1 cellular context compared by ENCODE assay signal in genomic region chr11:35337136-35337918, GRCh38.
TF ChIP-seq lines count a peak whose summit lies in the region.

No MANE protein-coding gene starts in this region.

TF ChIP-seq in HepG2, 621 proteins besides CTCF, POLR2A, EP300 and RAD21 (continued from another document and continues in another):
- TF ChIP-seq ZNF687 (CRISPR knock-in tag; IDR thresholded peaks at IDR 0.05) (no peak), ZNF432 (CRISPR knock-in tag; IDR thresholded peaks at IDR 0.05; ENCODE audit: borderline replicate concordance) (no peak), FOXP4 (CRISPR knock-in tag; IDR thresholded peaks at IDR 0.05) (no peak), ZNF589 (CRISPR knock-in tag; conservative IDR thresholded peaks at IDR 0.05) (no peak), POLR2AphosphoS5 (IDR thresholded peaks at IDR 0.05; ENCODE audit: low read depth, low read length) (no peak), ZNF788 (CRISPR knock-in tag; IDR thresholded peaks at IDR 0.05; ENCODE audit: borderline replicate concordance) (no peak), ZNF276 (CRISPR knock-in tag; IDR thresholded peaks at IDR 0.05; ENCODE audit: low read depth) (no peak), ZNF510 (CRISPR knock-in tag; IDR thresholded peaks at IDR 0.05; ENCODE audit: low read depth) (no peak), FOXO1 (CRISPR knock-in tag; IDR thresholded peaks at IDR 0.05) (no peak; the same call in 1 of the 2 replicates), THAP11 (CRISPR knock-in tag; IDR thresholded peaks at IDR 0.05) (peak; percentile 11; the same call in 1 of the 2 replicates), ARNT (IDR thresholded peaks at IDR 0.05) (no peak), LRRFIP1 (CRISPR knock-in tag; conservative IDR thresholded peaks at IDR 0.05) (no peak), SP1 (IDR thresholded peaks at IDR 0.05) (no peak), SP1 (CRISPR knock-in tag; IDR thresholded peaks at IDR 0.05) (no peak), MXD4 (CRISPR knock-in tag; IDR thresholded peaks at IDR 0.05) (no peak), MYPOP (CRISPR knock-in tag; IDR thresholded peaks at IDR 0.05) (no peak), TFDP1 (CRISPR knock-in tag; IDR thresholded peaks at IDR 0.05; ENCODE audit: borderline replicate concordance) (no peak), AKAP8 (CRISPR knock-in tag; IDR thresholded peaks at IDR 0.05) (no peak), ZNF263 (CRISPR knock-in tag; IDR thresholded peaks at IDR 0.05) (no peak), RNF2 (conservative IDR thresholded peaks at IDR 0.05; ENCODE audit: low read depth) (no peak), ZNF710 (CRISPR knock-in tag; IDR thresholded peaks at IDR 0.05; ENCODE audit: borderline replicate concordance) (no peak), ZNF766 (CRISPR knock-in tag; IDR thresholded peaks at IDR 0.05; ENCODE audit: borderline replicate concordance) (no peak), SMAD3 (CRISPR knock-in tag; IDR thresholded peaks at IDR 0.05) (0 out of 2 replicates have a peak, but pooled peaks have one; percentile 30), TERF1 (CRISPR knock-in tag; IDR thresholded peaks at IDR 0.05) (no peak), TBX3 (IDR thresholded peaks at IDR 0.05; ENCODE audit: borderline replicate concordance) (no peak), ZNF770 (CRISPR knock-in tag; IDR thresholded peaks at IDR 0.05) (no peak), NFKB2 (CRISPR knock-in tag; IDR thresholded peaks at IDR 0.05; ENCODE audit: borderline replicate concordance) (no peak), LCORL (IDR thresholded peaks at IDR 0.05) (no peak), LCORL (CRISPR knock-in tag; IDR thresholded peaks at IDR 0.05) (no peak), TBL1XR1 (IDR thresholded peaks at IDR 0.05; ENCODE audit: borderline replicate concordance, low read length, partially characterized antibody) (peak; percentile 7), ZNF274 (CRISPR knock-in tag; IDR thresholded peaks at IDR 0.05) (no peak), ZNF143 (CRISPR knock-in tag; IDR thresholded peaks at IDR 0.05) (no peak), SNAPC4 (CRISPR knock-in tag; IDR thresholded peaks at IDR 0.05) (no peak), MEIS1 (CRISPR knock-in tag; IDR thresholded peaks at IDR 0.05; ENCODE audit: borderline replicate concordance) (no peak), TP53 (CRISPR knock-in tag; conservative IDR thresholded peaks at IDR 0.05) (no peak), ZNF205 (CRISPR knock-in tag; IDR thresholded peaks at IDR 0.05) (no peak)
